Comparison of ENCODE assay signal across 9 cellular contexts in genomic region chr7:116588225-116588624, GRCh38.
A peak's percentile ranks its signal among the peaks of the same experiment; 100 is the strongest.
DNase-seq lines count a peak whose midpoint lies in the region; ATAC-seq and TF ChIP-seq lines count a peak whose summit lies in the region.
"Had no signal": no experiment of that assay in that cellular context is flagged by ENCODE, and none has a peak within 500 bp of the region (broad histone marks: within the 10 kb centered on the region; RNA-seq: fewer than 3 reads in every experiment).

No MANE protein-coding gene starts in this region.

- intact Hi-C loops in MCF 10A (cut with micrococcal nuclease) = loop anchor here (5.0 kb wide), 3 partner anchors 86 to 351 kb away; no protein-coding TSS in a partner anchor
- intact Hi-C loops in sigmoid colon (cut with DNase I) = loop anchor here (2.0 to 10.0 kb wide), 3 partner anchors 61 to 329 kb away; no protein-coding TSS in a partner anchor
- intact Hi-C loops in ovary (cut with DNase I) = loop anchor here (2.0 to 10.0 kb wide), 3 partner anchors 326 to 413 kb away; no protein-coding TSS in a partner anchor

- no peak for TF ChIP-seq EP300 in sigmoid colon (IDR thresholded peaks at IDR 0.05)
- TF ChIP-seq EP300 in ovary (IDR thresholded peaks at IDR 0.05) = no peak

- CTCF ChIA-PET in MCF 10A (lab: Yijun Ruan, JAX) = interaction anchor here (0.6 to 4.9 kb wide), 15 partner anchors 11 to 417 kb away, joined by 3 to 96 read pairs (median 5); partner anchors contain the start of gene TES

- H3K4me1 Mint-ChIP-seq in MCF 10A (ENCODE audit: insufficient read depth, unreplicated experiment) = peaks cover 19% of the 10 kb centered on the region

- TF ChIP-seq CTCF in MCF 10A (IDR thresholded peaks at IDR 0.05; ENCODE audit: unreplicated experiment) = no peak
- no peak for TF ChIP-seq CTCF in sigmoid colon (IDR thresholded peaks at IDR 0.05)
- TF ChIP-seq CTCF in ovary (IDR thresholded peaks at IDR 0.05) = no peak

- no peaks in the 10 kb centered on the region for H3K27me3 ChIP-seq in sigmoid colon
- H3K27me3 ChIP-seq in ovary = no peaks in the 10 kb centered on the region

- H3K9me3 Mint-ChIP-seq in MCF 10A (ENCODE audit: unreplicated experiment) = no peaks in the 10 kb centered on the region
- H3K9me3 Mint-ChIP-seq: memory B cell had no signal

- no peak for TF ChIP-seq POLR2A in sigmoid colon (IDR thresholded peaks at IDR 0.05)
- no peak for TF ChIP-seq POLR2A in ovary (IDR thresholded peaks at IDR 0.05)

- POLR2A ChIA-PET in MCF 10A (lab: Yijun Ruan, JAX) = interaction anchor here (0.7 to 2.7 kb wide), 5 partner anchors 17 to 331 kb away, joined by 3 to 19 read pairs (median 3); partner anchors contain the start of gene CAV1

- H3K9me3 ChIP-seq in sigmoid colon = no peaks in the 10 kb centered on the region
- no peaks in the 10 kb centered on the region for H3K9me3 ChIP-seq in ovary

- H3K27ac ChIP-seq in sigmoid colon (peak overlapping the region in 3 of 4 donors; percentile 29 to 61 (median 56)), ovary (no peak overlapping the region)

- WGBS in sigmoid colon, 2 donors = 20 to 41% methylated on average over 2 of the region's 2 CpGs
- 10 to 12% (median 12%) methylated on average over 2 of the region's 2 CpGs for WGBS in ovary, 3 donors

- H3K36me3 ChIP-seq in sigmoid colon = no peaks in the 10 kb centered on the region
- H3K36me3 ChIP-seq in ovary = no peaks in the 10 kb centered on the region

- ATAC-seq in GM18502 (IDR thresholded peaks at IDR 0.05; ENCODE audit: poor library complexity, unreplicated experiment) (peak; percentile 60), GM21717 (IDR thresholded peaks at IDR 0.05; ENCODE audit: unreplicated experiment) (peak; percentile 68)

- H3K4me3 ChIP-seq in sigmoid colon (no peak overlapping the region), ovary (no peak overlapping the region)

- peaks cover 10% of the 10 kb centered on the region for H3K27me3 Mint-ChIP-seq in MCF 10A (ENCODE audit: insufficient read depth, unreplicated experiment)

- H3K36me3 Mint-ChIP-seq in MCF 10A (ENCODE audit: insufficient read depth, unreplicated experiment) = peaks cover 4% of the 10 kb centered on the region
- H3K36me3 Mint-ChIP-seq: memory B cell had no signal

- peaks cover 0 to 37% (median 24%) of the 10 kb centered on the region in 4 donors for H3K4me1 ChIP-seq in sigmoid colon
- H3K4me1 ChIP-seq in ovary (ENCODE audit: insufficient read depth) = peaks cover 4% of the 10 kb centered on the region

- H3K4me3 Mint-ChIP-seq in MCF 10A (ENCODE audit: unreplicated experiment) = no peak overlapping the region
- H3K4me3 Mint-ChIP-seq: memory B cell had no signal

- no TSS peak for BruUV-seq in MCF 10A (replicated peaks; lab: Mats Ljungman, UMichigan)

- DNase-seq in M059J (ENCODE audit: low read depth) (peak; percentile 95), MCF 10A (ENCODE audit: unreplicated experiment) (no peak), sigmoid colon (no peak), ovary (no peak), NCI-H524 treated with DMSO at 0.1 percent for 48 hours (lab: John Stamatoyannopoulos, UW) (no peak), activated gamma-delta T cell treated with Interleukin-2 at 50 U/mL for 16 hours (no peak)

- peak overlapping the region; percentile 85 for H3K27ac Mint-ChIP-seq in MCF 10A (ENCODE audit: low read depth, unreplicated experiment)
- H3K27ac Mint-ChIP-seq: memory B cell had no signal

Comparison
In these comparisons a context has a peak if more than half of its experiments do, and no peak if none do; other contexts are left out.
1. H3K27ac ChIP-seq: peak in sigmoid colon (3 of 4); none in ovary (0 of 2).